Comparison of ENCODE assay signal across 26 cellular contexts in the genomic region with DNA sequence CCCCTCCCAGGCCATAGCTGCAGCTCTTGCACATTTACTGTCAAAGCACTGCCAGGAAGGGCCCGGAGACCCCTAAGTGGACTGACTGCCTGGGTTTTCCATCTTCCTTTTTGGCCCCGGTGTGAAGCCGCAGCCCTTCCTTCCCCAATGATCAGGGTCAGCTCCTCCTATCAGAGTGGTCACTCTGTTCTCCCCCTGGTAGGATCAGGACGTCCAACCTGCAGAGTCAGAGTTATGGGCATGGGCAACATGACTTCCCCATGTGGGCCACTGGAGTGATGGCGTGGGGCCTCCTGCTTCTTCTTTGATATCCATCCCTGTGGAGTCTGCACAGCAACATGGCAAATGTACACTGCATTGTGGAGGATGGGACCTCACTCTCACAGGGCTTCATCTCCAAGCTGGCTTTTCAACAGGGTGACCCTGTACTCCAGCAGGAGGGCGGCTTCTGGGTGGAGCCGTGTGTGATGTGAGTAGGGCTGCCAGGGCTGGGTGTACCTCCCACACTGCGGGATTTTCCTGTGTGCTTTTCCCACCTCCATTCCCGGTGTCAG. TPM values are rescaled to one million over a fixed set of nuclear protein-coding genes. Genes with fewer than 3 reads are reported as not detected.
A peak's percentile ranks its signal among the peaks of the same experiment; 100 is the strongest.
DNase-seq lines count a peak whose midpoint lies in the region; ATAC-seq, FAIRE-seq and TF ChIP-seq lines count a peak whose summit lies in the region.
"Had no signal": no experiment of that assay in that cellular context is flagged by ENCODE, and none has a peak within 500 bp of the region (broad histone marks: within the 10 kb centered on the region; RNA-seq: fewer than 3 reads in every experiment).

No MANE protein-coding gene starts in this region.

- 86 to 87% methylated on average over 9 of the region's 9 CpGs for WGBS in sigmoid colon, 2 donors
- 5% methylated on average over 4 of the region's 9 CpGs for WGBS in HepG2 (ENCODE audit: low lambda C conversion rate)

- intact Hi-C loops in cardiac septum (cut with DNase I) (no loop called here), left cardiac atrium (cut with DNase I) (loop anchor here in 1 of 2 donors (5.0 to 10.0 kb wide), 2 partner anchors 106 to 714 kb away; no protein-coding TSS in a partner anchor), sigmoid colon (cut with DNase I) (no loop called here), colonic mucosa (cut with DNase I) (loop anchor here (10.0 kb wide), 1 partner anchor 704 kb away; no protein-coding TSS in a partner anchor), breast epithelium (cut with DNase I; ENCODE audit: low total_unique reads) (loop anchor here (10.0 kb wide), 2 partner anchors 104 to 634 kb away; no protein-coding TSS in a partner anchor), HepG2 (cut with micrococcal nuclease; ENCODE audit: unreplicated experiment) (loop anchor here (5.0 to 10.0 kb wide), 2 partner anchors 434 to 511 kb away; no protein-coding TSS in a partner anchor)

- H3K36me3 ChIP-seq in sigmoid colon (no peaks in the 10 kb centered on the region), colonic mucosa (no peaks in the 10 kb centered on the region), breast epithelium (no peaks in the 10 kb centered on the region), HepG2 (replicated peaks in 1 of 2; ENCODE audit: control insufficient read depth in 1 of 2, insufficient read depth in 2 of 2, low read length in 2 of 2) (no peaks in the 10 kb centered on the region)
- H3K36me3 ChIP-seq: BLaER1 treated with 17β-estradiol and CSF1 and Interleukin-3, amounts not matched to agents 10 nM and 100 nM; HAP-1; MG63 had no signal

- H3K4me2 ChIP-seq in HepG2 (ENCODE audit: low read depth, low read length), result no peak overlapping the region
- H3K4me2 ChIP-seq: A549, GM23338 had no signal

- no peak for TF ChIP-seq EP300 in sigmoid colon (IDR thresholded peaks at IDR 0.05)
- TF ChIP-seq EP300 in HepG2 (IDR thresholded peaks at IDR 0.05; ENCODE audit: low read depth in 2 of 2, low read length in 2 of 2), result no peak
- TF ChIP-seq EP300 in HepG2 (CRISPR knock-in tag; IDR thresholded peaks at IDR 0.05; ENCODE audit: borderline replicate concordance), result no peak

- no peak for TF ChIP-seq CTCF in chondrocyte (IDR thresholded peaks at IDR 0.05)
- TF ChIP-seq CTCF in sigmoid colon (IDR thresholded peaks at IDR 0.05), result no peak
- TF ChIP-seq CTCF in colonic mucosa (IDR thresholded peaks at IDR 0.05), result no peak
- no peak for TF ChIP-seq CTCF in breast epithelium (IDR thresholded peaks at IDR 0.05)
- no peak for TF ChIP-seq CTCF in HepG2 (CRISPR knock-in tag; IDR thresholded peaks at IDR 0.05)

- H3K36me3 Mint-ChIP-seq in chondrocyte (ENCODE audit: low read depth), result no peaks in the 10 kb centered on the region
- H3K36me3 Mint-ChIP-seq: CD4-positive, alpha-beta memory T cell had no signal

- ATAC-seq in left cardiac atrium (no peak), HepG2 (no peak)
- ATAC-seq: A549, GM23338 had no signal

- peaks cover 15% of the 10 kb centered on the region for H3K27me3 Mint-ChIP-seq in chondrocyte (ENCODE audit: low read depth)

- POLR2A ChIA-PET in HepG2 (lab: Yijun Ruan, JAX), result no interaction called here

- H3K9me3 Mint-ChIP-seq in chondrocyte (ENCODE audit: low read depth), result no peaks in the 10 kb centered on the region
- H3K9me3 Mint-ChIP-seq: CD4-positive, alpha-beta memory T cell; GM23338 had no signal

- in situ Hi-C loops in HepG2 (cut with HindIII; ENCODE audit: extremely low pct_ligation_motif_present, low pct_unique_long_range_greater_than_20kb), result loop anchor here (5.0 to 25.0 kb wide), 2 partner anchors 111 to 436 kb away; no protein-coding TSS in a partner anchor

- H4K20me1 ChIP-seq in HepG2 (ENCODE audit: insufficient read depth, low read length), result no peaks in the 10 kb centered on the region
- H4K20me1 ChIP-seq: BLaER1 treated with 17β-estradiol and CSF1 and Interleukin-3, amounts not matched to agents 10 nM and 100 nM had no signal

- no peak for FAIRE-seq in HepG2 (lab: Jason Lieb, UNC)
- FAIRE-seq: A549, G401.6 had no signal

- H3K9me3 ChIP-seq in sigmoid colon, result no peaks in the 10 kb centered on the region
- no peaks in the 10 kb centered on the region for H3K9me3 ChIP-seq in colonic mucosa
- no peaks in the 10 kb centered on the region for H3K9me3 ChIP-seq in breast epithelium
- no peaks in the 10 kb centered on the region for H3K9me3 ChIP-seq in HepG2 (ENCODE audit: low read length)
- H3K9me3 ChIP-seq: A549; BLaER1 treated with 17β-estradiol and CSF1 and Interleukin-3, amounts not matched to agents 10 nM and 100 nM; HAP-1; MG63 had no signal

- TF ChIP-seq RAD21 in HepG2 (CRISPR knock-in tag; IDR thresholded peaks at IDR 0.05), result no peak

- no peak overlapping the region for H3K27ac Mint-ChIP-seq in chondrocyte (ENCODE audit: unreplicated experiment)
- H3K27ac Mint-ChIP-seq: GM23338 had no signal

- no peaks in the 10 kb centered on the region for H3K4me1 ChIP-seq in sigmoid colon
- no peaks in the 10 kb centered on the region for H3K4me1 ChIP-seq in colonic mucosa
- no peaks in the 10 kb centered on the region for H3K4me1 ChIP-seq in breast epithelium
- no peaks in the 10 kb centered on the region for H3K4me1 ChIP-seq in HepG2 (ENCODE audit: insufficient read depth, low read length)
- H3K4me1 ChIP-seq: HAP-1 had no signal

- H3K79me2 ChIP-seq in HepG2 (ENCODE audit: insufficient read depth, low read length), result no peaks in the 10 kb centered on the region

- no TSS peak for BruUV-seq in HepG2 (replicated peaks; lab: Mats Ljungman, UMichigan)

- peaks cover 0 to 21% (median 8%) of the 10 kb centered on the region in 3 donors for H3K27me3 ChIP-seq in sigmoid colon
- H3K27me3 ChIP-seq in colonic mucosa, result no peaks in the 10 kb centered on the region
- no peaks in the 10 kb centered on the region for H3K27me3 ChIP-seq in breast epithelium
- peaks cover 4 to 50% of the 10 kb centered on the region in 2 experiments; a peak in 3 of 5 replicates for H3K27me3 ChIP-seq in HepG2 (ENCODE audit: control insufficient read depth in 1 of 2, insufficient read depth in 2 of 2, low read length in 2 of 2)
- H3K27me3 ChIP-seq: MG63 had no signal

- no peak overlapping the region for H3K9ac ChIP-seq in colonic mucosa (ENCODE audit: low read depth in 2 of 2, low read length in 2 of 2)
- H3K9ac ChIP-seq in HepG2 (ENCODE audit: insufficient read depth, low read depth, low read length), result no peak overlapping the region
- H3K9ac ChIP-seq: BLaER1 treated with 17β-estradiol and CSF1 and Interleukin-3, amounts not matched to agents 10 nM and 100 nM had no signal

- CTCF ChIA-PET in HepG2 (lab: Yijun Ruan, JAX; ENCODE audit: low intra/inter-chr PET ratio, low total read pairs), result no interaction called here

- H3K4me3 ChIP-seq in sigmoid colon (no peak overlapping the region), colonic mucosa (no peak overlapping the region), breast epithelium (no peak overlapping the region), HepG2 (replicated peaks in 1 of 3; ENCODE audit: insufficient read depth in 1 of 3, low read depth in 2 of 3, low read length in 3 of 3) (no peak overlapping the region)
- H3K4me3 ChIP-seq: A549; BLaER1 treated with 17β-estradiol and CSF1 and Interleukin-3, amounts not matched to agents 10 nM and 100 nM; GM23338; HAP-1; MG63 had no signal

- peak; percentile 54 for DNase-seq in cardiac septum (ENCODE audit: low spot score)
- no peak for DNase-seq in left cardiac atrium
- DNase-seq in chondrocyte (ENCODE audit: low spot score), result peak; percentile 67
- DNase-seq in sigmoid colon, result peak; percentile 45
- no peak for DNase-seq in colonic mucosa
- DNase-seq in breast epithelium (ENCODE audit: low spot score in 2 of 2), result no peak
- no peak for DNase-seq in HepG2 (ENCODE audit: low spot score)
- DNase-seq: AML-193; CD4-positive, alpha-beta memory T cell; COR-L47; IMR-90; KG1; MG63; NCI-H1105 treated with DMSO at 0.1 percent for 48 hours; NCI-H146; NCI-H1930; NCI-H446; NCI-H524 treated with DMSO at 0.1 percent for 48 hours; NCI-H774; RPMI8226; SHP77 treated with DMSO at 0.1 percent for 48 hours had no signal

- H3K4me3 Mint-ChIP-seq in chondrocyte (ENCODE audit: unreplicated experiment), result no peak overlapping the region
- H3K4me3 Mint-ChIP-seq: CD4-positive, alpha-beta memory T cell; GM23338 had no signal

- no peak overlapping the region for H2AFZ ChIP-seq in HepG2 (ENCODE audit: low read length)
- H2AFZ ChIP-seq: GM23338 had no signal

- peaks cover 4% of the 10 kb centered on the region for H3K4me1 Mint-ChIP-seq in chondrocyte (ENCODE audit: low read depth)
- H3K4me1 Mint-ChIP-seq: CD4-positive, alpha-beta memory T cell had no signal

- TF ChIP-seq POLR2A in sigmoid colon (IDR thresholded peaks at IDR 0.05) (no peak), breast epithelium (IDR thresholded peaks at IDR 0.05) (no peak), HepG2 (IDR thresholded peaks at IDR 0.05; ENCODE audit: insufficient read depth in 1 of 2, low read depth in 2 of 2, low read length in 2 of 2) (no peak)

- H3K27ac ChIP-seq in sigmoid colon, result no peak overlapping the region
- H3K27ac ChIP-seq in colonic mucosa, result no peak overlapping the region
- H3K27ac ChIP-seq in breast epithelium, result no peak overlapping the region
- no peak overlapping the region for H3K27ac ChIP-seq in HepG2 (ENCODE audit: extremely low read length, insufficient read depth, low read length)
- H3K27ac ChIP-seq: A549; BLaER1 treated with 17β-estradiol and CSF1 and Interleukin-3, amounts not matched to agents 10 nM and 100 nM had no signal

RNA-seq across cellular contexts. Expression of a gene that starts 6.4 kb away (rescaled TPM):
- total RNA-seq in cardiac septum, result 52.5 TPM
- 10 to 100 TPM; 40.8 to 55.0 TPM for total RNA-seq in left cardiac atrium
- not detected in 3 replicates for total RNA-seq in chondrocyte
- total RNA-seq in sigmoid colon, result 10 to 100 TPM; 18.4 to 57.8 (median 33.7) TPM
- 10 to 100 TPM in 1 of 3 donors, 1 to 10 TPM in 2; 2.5 to 26.0 (median 4.8) TPM for polyA plus RNA-seq in sigmoid colon
- 1 to 10 TPM; 7.2 to 8.5 TPM for total RNA-seq in colonic mucosa
- 100 to 1,000 TPM in 1 of 3 donors, 10 to 100 TPM in 2; 11.7 to 103 (median 76.8) TPM for total RNA-seq in breast epithelium
- total RNA-seq in HepG2 (2016; rRNA removed; fragmentation: Illumina TruSeq; extraction: Trizol), result not detected in 2 replicates
- not detected in 2 replicates for total RNA-seq in HepG2 (2016; cell fraction: cytosol; rRNA removed; fragmentation: Illumina TruSeq; extraction: Trizol; ENCODE audit: low read depth)
- total RNA-seq in HepG2 (2016; cell fraction: insoluble cytoplasmic fraction; rRNA removed; fragmentation: Illumina TruSeq; extraction: Trizol), result not detected in 2 replicates
- total RNA-seq in HepG2 (2016; cell fraction: membrane; rRNA removed; fragmentation: Illumina TruSeq; extraction: Trizol), result not detected in 2 replicates
- not detected in 2 replicates for total RNA-seq in HepG2 (2016; cell fraction: nucleus; rRNA removed; fragmentation: Illumina TruSeq; extraction: Trizol)
- polyA plus RNA-seq in HepG2 (2011; rRNA removed), result not detected in 2 replicates
- polyA plus RNA-seq in HepG2 (2011; cell fraction: cytosol; rRNA removed), result not detected in 2 replicates
- polyA plus RNA-seq in HepG2 (2011; cell fraction: nucleus; rRNA removed), result not detected in 2 replicates
- not detected in 2 replicates for polyA plus RNA-seq in HepG2 (2012)
- not detected in 2 replicates for polyA plus RNA-seq in HepG2 (2016; cell fraction: cytosol; fragmentation: Illumina TruSeq; extraction: Trizol; ENCODE audit: low read depth)
- polyA plus RNA-seq in HepG2 (2016; cell fraction: insoluble cytoplasmic fraction; fragmentation: Illumina TruSeq; extraction: Trizol; ENCODE audit: low read depth), result not detected in 2 replicates
- not detected in 2 replicates for polyA plus RNA-seq in HepG2 (2016; cell fraction: membrane; fragmentation: Illumina TruSeq; extraction: Trizol; ENCODE audit: low read depth)
- not detected in 2 replicates for polyA plus RNA-seq in HepG2 (2016; cell fraction: nucleus; fragmentation: Illumina TruSeq; extraction: Trizol; ENCODE audit: insufficient read depth, low read depth)
- polyA minus RNA-seq in HepG2 (2011; rRNA and poly(A)+ RNA removed; ENCODE audit: low replicate concordance), result not detected in 2 replicates
- not detected in 2 replicates for polyA minus RNA-seq in HepG2 (2011; cell fraction: cytosol; rRNA and poly(A)+ RNA removed)
- polyA minus RNA-seq in HepG2 (2011; cell fraction: nucleus; rRNA and poly(A)+ RNA removed), result not detected in 2 replicates
- total RNA-seq: CD4-positive, alpha-beta memory T cell; IMR-90 had no signal
- polyA plus RNA-seq: A549, IMR-90 had no signal

RNA-seq across cellular contexts. Expression of a gene that starts 39.7 kb away (rescaled TPM):
- total RNA-seq in cardiac septum (61.4 TPM), left cardiac atrium (10 to 100 TPM; 59.0 to 66.9 TPM), chondrocyte (39.5 to 45.7 TPM (median 43.7 TPM) in 3 replicates), sigmoid colon (10 to 100 TPM; 40.3 to 57.1 (median 46.8) TPM), colonic mucosa (100 to 1,000 TPM in 1 of 2 donors, 10 to 100 TPM in 1; 91.0 to 147 TPM), breast epithelium (10 to 100 TPM; 37.9 to 63.8 (median 62.3) TPM), HepG2 (2016; rRNA removed; fragmentation: Illumina TruSeq; extraction: Trizol) (87.8 and 90.3 TPM in 2 replicates)
- polyA plus RNA-seq in sigmoid colon (10 to 100 TPM; 31.8 to 80.1 (median 44.6) TPM), HepG2 (2011; rRNA removed) (107 and 122 TPM in 2 replicates)
- 33.6 and 34.9 TPM in 2 replicates for total RNA-seq in HepG2 (2016; cell fraction: cytosol; rRNA removed; fragmentation: Illumina TruSeq; extraction: Trizol; ENCODE audit: low read depth)
- total RNA-seq in HepG2 (2016; cell fraction: insoluble cytoplasmic fraction; rRNA removed; fragmentation: Illumina TruSeq; extraction: Trizol), result 87.0 and 89.8 TPM in 2 replicates
- total RNA-seq in HepG2 (2016; cell fraction: membrane; rRNA removed; fragmentation: Illumina TruSeq; extraction: Trizol), result 33.7 and 38.0 TPM in 2 replicates
- total RNA-seq in HepG2 (2016; cell fraction: nucleus; rRNA removed; fragmentation: Illumina TruSeq; extraction: Trizol), result 82.0 and 84.8 TPM in 2 replicates
- polyA plus RNA-seq in HepG2 (2011; cell fraction: cytosol; rRNA removed), result 79.2 and 104 TPM in 2 replicates
- 370 and 388 TPM in 2 replicates for polyA plus RNA-seq in HepG2 (2011; cell fraction: nucleus; rRNA removed)
- polyA plus RNA-seq in HepG2 (2012), result 54.3 and 62.8 TPM in 2 replicates
- 11.2 and 11.7 TPM in 2 replicates for polyA plus RNA-seq in HepG2 (2016; cell fraction: cytosol; fragmentation: Illumina TruSeq; extraction: Trizol; ENCODE audit: low read depth)
- 71.7 and 72.0 TPM in 2 replicates for polyA plus RNA-seq in HepG2 (2016; cell fraction: insoluble cytoplasmic fraction; fragmentation: Illumina TruSeq; extraction: Trizol; ENCODE audit: low read depth)
- 17.4 and 18.6 TPM in 2 replicates for polyA plus RNA-seq in HepG2 (2016; cell fraction: membrane; fragmentation: Illumina TruSeq; extraction: Trizol; ENCODE audit: low read depth)
- 105 and 123 TPM in 2 replicates for polyA plus RNA-seq in HepG2 (2016; cell fraction: nucleus; fragmentation: Illumina TruSeq; extraction: Trizol; ENCODE audit: insufficient read depth, low read depth)
- 224 and 418 TPM in 2 replicates for polyA minus RNA-seq in HepG2 (2011; rRNA and poly(A)+ RNA removed; ENCODE audit: low replicate concordance)
- 56.5 and 63.0 TPM in 2 replicates for polyA minus RNA-seq in HepG2 (2011; cell fraction: cytosol; rRNA and poly(A)+ RNA removed)
- 193 and 254 TPM in 2 replicates for polyA minus RNA-seq in HepG2 (2011; cell fraction: nucleus; rRNA and poly(A)+ RNA removed)

Comparison
In these comparisons a context has a peak if more than half of its experiments do, and no peak if none do; other contexts are left out.
1. DNase-seq: peak in cardiac septum (single experiment), chondrocyte (single experiment) and sigmoid colon (single experiment); none in left cardiac atrium (single experiment), colonic mucosa (single experiment), breast epithelium (0 of 2) and HepG2 (single experiment).
2. intact Hi-C loops: an anchor here in colonic mucosa (10.0 kb wide), breast epithelium (10.0 kb wide) and HepG2 (5.0 to 10.0 kb wide); none called in cardiac septum and sigmoid colon.